2 cellular contexts compared by ENCODE assay signal in the genomic region with DNA sequence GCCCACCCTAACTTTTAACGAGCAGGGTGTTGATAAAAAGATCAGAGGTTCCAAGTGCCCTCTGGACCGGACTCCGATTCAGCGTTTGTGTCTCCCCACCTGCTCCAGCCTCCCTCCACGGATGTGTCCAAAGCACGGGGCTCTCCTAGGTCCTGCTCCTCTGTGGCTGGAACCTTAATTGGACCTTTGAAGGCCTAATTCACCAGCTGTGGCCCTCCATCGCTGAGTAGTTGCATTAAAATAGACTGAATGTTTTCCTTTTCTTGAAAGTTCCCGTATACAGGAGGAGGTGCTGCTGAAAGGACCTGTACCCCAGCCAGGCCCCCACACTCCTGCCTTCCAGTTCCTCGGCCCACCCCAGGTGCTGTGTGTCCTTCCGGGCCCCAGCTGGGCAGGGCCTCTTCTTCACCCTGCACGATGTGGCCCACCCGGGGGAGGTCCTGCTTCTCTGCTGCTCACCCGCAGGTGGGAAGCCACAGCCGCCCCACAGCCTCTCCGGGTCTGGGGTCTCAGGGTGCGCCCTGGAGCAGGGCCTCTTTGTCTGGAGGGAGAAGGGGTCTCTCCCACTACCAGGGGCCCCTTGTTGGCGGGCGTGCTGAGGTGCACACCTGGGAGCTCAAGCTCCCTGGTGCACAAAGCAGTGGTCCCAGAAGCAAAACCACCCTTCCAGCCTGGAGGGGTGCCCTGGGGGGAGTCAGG.
TF ChIP-seq lines count a peak whose summit lies in the region.

No MANE protein-coding gene starts in this region.

TF ChIP-seq in GM23338, 12 proteins besides CTCF, POLR2A, EP300 and RAD21 (continues in another document):
- TF ChIP-seq, protein P1, sequence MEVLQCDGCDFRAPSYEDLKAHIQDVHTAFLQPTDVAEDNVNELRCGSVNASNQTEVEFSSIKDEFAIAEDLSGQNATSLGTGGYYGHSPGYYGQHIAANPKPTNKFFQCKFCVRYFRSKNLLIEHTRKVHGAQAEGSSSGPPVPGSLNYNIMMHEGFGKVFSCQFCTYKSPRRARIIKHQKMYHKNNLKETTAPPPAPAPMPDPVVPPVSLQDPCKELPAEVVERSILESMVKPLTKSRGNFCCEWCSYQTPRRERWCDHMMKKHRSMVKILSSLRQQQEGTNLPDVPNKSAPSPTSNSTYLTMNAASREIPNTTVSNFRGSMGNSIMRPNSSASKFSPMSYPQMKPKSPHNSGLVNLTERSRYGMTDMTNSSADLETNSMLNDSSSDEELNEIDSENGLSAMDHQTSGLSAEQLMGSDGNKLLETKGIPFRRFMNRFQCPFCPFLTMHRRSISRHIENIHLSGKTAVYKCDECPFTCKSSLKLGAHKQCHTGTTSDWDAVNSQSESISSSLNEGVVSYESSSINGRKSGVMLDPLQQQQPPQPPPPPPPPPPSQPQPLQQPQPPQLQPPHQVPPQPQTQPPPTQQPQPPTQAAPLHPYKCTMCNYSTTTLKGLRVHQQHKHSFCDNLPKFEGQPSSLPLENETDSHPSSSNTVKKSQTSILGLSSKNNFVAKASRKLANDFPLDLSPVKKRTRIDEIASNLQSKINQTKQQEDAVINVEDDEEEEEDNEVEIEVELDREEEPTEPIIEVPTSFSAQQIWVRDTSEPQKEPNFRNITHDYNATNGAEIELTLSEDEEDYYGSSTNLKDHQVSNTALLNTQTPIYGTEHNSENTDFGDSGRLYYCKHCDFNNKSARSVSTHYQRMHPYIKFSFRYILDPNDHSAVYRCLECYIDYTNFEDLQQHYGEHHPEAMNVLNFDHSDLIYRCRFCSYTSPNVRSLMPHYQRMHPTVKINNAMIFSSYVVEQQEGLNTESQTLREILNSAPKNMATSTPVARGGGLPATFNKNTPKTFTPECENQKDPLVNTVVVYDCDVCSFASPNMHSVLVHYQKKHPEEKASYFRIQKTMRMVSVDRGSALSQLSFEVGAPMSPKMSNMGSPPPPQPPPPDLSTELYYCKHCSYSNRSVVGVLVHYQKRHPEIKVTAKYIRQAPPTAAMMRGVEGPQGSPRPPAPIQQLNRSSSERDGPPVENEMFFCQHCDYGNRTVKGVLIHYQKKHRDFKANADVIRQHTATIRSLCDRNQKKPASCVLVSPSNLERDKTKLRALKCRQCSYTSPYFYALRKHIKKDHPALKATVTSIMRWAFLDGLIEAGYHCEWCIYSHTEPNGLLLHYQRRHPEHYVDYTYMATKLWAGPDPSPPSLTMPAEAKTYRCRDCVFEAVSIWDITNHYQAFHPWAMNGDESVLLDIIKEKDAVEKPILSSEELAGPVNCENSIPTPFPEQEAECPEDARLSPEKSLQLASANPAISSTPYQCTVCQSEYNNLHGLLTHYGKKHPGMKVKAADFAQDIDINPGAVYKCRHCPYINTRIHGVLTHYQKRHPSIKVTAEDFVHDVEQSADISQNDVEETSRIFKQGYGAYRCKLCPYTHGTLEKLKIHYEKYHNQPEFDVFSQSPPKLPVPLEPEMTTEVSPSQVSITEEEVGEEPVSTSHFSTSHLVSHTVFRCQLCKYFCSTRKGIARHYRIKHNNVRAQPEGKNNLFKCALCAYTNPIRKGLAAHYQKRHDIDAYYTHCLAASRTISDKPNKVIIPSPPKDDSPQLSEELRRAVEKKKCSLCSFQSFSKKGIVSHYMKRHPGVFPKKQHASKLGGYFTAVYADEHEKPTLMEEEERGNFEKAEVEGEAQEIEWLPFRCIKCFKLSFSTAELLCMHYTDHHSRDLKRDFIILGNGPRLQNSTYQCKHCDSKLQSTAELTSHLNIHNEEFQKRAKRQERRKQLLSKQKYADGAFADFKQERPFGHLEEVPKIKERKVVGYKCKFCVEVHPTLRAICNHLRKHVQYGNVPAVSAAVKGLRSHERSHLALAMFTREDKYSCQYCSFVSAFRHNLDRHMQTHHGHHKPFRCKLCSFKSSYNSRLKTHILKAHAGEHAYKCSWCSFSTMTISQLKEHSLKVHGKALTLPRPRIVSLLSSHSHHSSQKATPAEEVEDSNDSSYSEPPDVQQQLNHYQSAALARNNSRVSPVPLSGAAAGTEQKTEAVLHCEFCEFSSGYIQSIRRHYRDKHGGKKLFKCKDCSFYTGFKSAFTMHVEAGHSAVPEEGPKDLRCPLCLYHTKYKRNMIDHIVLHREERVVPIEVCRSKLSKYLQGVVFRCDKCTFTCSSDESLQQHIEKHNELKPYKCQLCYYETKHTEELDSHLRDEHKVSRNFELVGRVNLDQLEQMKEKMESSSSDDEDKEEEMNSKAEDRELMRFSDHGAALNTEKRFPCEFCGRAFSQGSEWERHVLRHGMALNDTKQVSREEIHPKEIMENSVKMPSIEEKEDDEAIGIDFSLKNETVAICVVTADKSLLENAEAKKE (CRISPR knock-in tag; IDR thresholded peaks at IDR 0.05): no peak
- no peak for TF ChIP-seq CREB1 (CRISPR knock-in tag; IDR thresholded peaks at IDR 0.05; ENCODE audit: low read depth)
- TF ChIP-seq, protein P2, sequence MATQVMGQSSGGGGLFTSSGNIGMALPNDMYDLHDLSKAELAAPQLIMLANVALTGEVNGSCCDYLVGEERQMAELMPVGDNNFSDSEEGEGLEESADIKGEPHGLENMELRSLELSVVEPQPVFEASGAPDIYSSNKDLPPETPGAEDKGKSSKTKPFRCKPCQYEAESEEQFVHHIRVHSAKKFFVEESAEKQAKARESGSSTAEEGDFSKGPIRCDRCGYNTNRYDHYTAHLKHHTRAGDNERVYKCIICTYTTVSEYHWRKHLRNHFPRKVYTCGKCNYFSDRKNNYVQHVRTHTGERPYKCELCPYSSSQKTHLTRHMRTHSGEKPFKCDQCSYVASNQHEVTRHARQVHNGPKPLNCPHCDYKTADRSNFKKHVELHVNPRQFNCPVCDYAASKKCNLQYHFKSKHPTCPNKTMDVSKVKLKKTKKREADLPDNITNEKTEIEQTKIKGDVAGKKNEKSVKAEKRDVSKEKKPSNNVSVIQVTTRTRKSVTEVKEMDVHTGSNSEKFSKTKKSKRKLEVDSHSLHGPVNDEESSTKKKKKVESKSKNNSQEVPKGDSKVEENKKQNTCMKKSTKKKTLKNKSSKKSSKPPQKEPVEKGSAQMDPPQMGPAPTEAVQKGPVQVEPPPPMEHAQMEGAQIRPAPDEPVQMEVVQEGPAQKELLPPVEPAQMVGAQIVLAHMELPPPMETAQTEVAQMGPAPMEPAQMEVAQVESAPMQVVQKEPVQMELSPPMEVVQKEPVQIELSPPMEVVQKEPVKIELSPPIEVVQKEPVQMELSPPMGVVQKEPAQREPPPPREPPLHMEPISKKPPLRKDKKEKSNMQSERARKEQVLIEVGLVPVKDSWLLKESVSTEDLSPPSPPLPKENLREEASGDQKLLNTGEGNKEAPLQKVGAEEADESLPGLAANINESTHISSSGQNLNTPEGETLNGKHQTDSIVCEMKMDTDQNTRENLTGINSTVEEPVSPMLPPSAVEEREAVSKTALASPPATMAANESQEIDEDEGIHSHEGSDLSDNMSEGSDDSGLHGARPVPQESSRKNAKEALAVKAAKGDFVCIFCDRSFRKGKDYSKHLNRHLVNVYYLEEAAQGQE (IDR thresholded peaks at IDR 0.05; ENCODE audit: unreplicated experiment): no peak
- TF ChIP-seq ZNF331 (CRISPR knock-in tag; IDR thresholded peaks at IDR 0.05; ENCODE audit: low read depth): no peak
- TF ChIP-seq EZH2phosphoT487 (IDR thresholded peaks at IDR 0.05; ENCODE audit: unreplicated experiment): no peak
- TF ChIP-seq JUNB (IDR thresholded peaks at IDR 0.05; ENCODE audit: unreplicated experiment): no peak
- TF ChIP-seq NANOG (IDR thresholded peaks at IDR 0.05; ENCODE audit: borderline replicate concordance): no peak
- TF ChIP-seq, protein P3, sequence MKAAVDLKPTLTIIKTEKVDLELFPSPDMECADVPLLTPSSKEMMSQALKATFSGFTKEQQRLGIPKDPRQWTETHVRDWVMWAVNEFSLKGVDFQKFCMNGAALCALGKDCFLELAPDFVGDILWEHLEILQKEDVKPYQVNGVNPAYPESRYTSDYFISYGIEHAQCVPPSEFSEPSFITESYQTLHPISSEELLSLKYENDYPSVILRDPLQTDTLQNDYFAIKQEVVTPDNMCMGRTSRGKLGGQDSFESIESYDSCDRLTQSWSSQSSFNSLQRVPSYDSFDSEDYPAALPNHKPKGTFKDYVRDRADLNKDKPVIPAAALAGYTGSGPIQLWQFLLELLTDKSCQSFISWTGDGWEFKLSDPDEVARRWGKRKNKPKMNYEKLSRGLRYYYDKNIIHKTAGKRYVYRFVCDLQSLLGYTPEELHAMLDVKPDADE (IDR thresholded peaks at IDR 0.05): no peak

TF ChIP-seq in WTC11, 78 proteins besides CTCF, POLR2A, EP300 and RAD21 (continued from another document):
- TF ChIP-seq, protein P4, sequence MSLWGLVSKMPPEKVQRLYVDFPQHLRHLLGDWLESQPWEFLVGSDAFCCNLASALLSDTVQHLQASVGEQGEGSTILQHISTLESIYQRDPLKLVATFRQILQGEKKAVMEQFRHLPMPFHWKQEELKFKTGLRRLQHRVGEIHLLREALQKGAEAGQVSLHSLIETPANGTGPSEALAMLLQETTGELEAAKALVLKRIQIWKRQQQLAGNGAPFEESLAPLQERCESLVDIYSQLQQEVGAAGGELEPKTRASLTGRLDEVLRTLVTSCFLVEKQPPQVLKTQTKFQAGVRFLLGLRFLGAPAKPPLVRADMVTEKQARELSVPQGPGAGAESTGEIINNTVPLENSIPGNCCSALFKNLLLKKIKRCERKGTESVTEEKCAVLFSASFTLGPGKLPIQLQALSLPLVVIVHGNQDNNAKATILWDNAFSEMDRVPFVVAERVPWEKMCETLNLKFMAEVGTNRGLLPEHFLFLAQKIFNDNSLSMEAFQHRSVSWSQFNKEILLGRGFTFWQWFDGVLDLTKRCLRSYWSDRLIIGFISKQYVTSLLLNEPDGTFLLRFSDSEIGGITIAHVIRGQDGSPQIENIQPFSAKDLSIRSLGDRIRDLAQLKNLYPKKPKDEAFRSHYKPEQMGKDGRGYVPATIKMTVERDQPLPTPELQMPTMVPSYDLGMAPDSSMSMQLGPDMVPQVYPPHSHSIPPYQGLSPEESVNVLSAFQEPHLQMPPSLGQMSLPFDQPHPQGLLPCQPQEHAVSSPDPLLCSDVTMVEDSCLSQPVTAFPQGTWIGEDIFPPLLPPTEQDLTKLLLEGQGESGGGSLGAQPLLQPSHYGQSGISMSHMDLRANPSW (CRISPR knock-in tag; conservative IDR thresholded peaks at IDR 0.05; ENCODE audit: low read depth): no peak
- no peak for TF ChIP-seq MXD4 (CRISPR knock-in tag; IDR thresholded peaks at IDR 0.05; ENCODE audit: borderline replicate concordance)
- TF ChIP-seq NR1H2 (CRISPR knock-in tag; IDR thresholded peaks at IDR 0.05): no peak
- TF ChIP-seq, protein P5, sequence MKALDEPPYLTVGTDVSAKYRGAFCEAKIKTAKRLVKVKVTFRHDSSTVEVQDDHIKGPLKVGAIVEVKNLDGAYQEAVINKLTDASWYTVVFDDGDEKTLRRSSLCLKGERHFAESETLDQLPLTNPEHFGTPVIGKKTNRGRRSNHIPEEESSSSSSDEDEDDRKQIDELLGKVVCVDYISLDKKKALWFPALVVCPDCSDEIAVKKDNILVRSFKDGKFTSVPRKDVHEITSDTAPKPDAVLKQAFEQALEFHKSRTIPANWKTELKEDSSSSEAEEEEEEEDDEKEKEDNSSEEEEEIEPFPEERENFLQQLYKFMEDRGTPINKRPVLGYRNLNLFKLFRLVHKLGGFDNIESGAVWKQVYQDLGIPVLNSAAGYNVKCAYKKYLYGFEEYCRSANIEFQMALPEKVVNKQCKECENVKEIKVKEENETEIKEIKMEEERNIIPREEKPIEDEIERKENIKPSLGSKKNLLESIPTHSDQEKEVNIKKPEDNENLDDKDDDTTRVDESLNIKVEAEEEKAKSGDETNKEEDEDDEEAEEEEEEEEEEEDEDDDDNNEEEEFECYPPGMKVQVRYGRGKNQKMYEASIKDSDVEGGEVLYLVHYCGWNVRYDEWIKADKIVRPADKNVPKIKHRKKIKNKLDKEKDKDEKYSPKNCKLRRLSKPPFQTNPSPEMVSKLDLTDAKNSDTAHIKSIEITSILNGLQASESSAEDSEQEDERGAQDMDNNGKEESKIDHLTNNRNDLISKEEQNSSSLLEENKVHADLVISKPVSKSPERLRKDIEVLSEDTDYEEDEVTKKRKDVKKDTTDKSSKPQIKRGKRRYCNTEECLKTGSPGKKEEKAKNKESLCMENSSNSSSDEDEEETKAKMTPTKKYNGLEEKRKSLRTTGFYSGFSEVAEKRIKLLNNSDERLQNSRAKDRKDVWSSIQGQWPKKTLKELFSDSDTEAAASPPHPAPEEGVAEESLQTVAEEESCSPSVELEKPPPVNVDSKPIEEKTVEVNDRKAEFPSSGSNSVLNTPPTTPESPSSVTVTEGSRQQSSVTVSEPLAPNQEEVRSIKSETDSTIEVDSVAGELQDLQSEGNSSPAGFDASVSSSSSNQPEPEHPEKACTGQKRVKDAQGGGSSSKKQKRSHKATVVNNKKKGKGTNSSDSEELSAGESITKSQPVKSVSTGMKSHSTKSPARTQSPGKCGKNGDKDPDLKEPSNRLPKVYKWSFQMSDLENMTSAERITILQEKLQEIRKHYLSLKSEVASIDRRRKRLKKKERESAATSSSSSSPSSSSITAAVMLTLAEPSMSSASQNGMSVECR (CRISPR knock-in tag; IDR thresholded peaks at IDR 0.05; ENCODE audit: borderline replicate concordance): no peak
- TF ChIP-seq, protein P6, sequence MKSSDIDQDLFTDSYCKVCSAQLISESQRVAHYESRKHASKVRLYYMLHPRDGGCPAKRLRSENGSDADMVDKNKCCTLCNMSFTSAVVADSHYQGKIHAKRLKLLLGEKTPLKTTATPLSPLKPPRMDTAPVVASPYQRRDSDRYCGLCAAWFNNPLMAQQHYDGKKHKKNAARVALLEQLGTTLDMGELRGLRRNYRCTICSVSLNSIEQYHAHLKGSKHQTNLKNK (CRISPR knock-in tag; IDR thresholded peaks at IDR 0.05): no peak
- TF ChIP-seq GTF2I (CRISPR knock-in tag; conservative IDR thresholded peaks at IDR 0.05): no peak
- TF ChIP-seq ZBTB21 (CRISPR knock-in tag; IDR thresholded peaks at IDR 0.05; ENCODE audit: borderline replicate concordance): no peak
- no peak for TF ChIP-seq NR3C1 (CRISPR knock-in tag; conservative IDR thresholded peaks at IDR 0.05; ENCODE audit: low read depth)
- TF ChIP-seq, protein P7, sequence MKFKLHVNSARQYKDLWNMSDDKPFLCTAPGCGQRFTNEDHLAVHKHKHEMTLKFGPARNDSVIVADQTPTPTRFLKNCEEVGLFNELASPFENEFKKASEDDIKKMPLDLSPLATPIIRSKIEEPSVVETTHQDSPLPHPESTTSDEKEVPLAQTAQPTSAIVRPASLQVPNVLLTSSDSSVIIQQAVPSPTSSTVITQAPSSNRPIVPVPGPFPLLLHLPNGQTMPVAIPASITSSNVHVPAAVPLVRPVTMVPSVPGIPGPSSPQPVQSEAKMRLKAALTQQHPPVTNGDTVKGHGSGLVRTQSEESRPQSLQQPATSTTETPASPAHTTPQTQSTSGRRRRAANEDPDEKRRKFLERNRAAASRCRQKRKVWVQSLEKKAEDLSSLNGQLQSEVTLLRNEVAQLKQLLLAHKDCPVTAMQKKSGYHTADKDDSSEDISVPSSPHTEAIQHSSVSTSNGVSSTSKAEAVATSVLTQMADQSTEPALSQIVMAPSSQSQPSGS (CRISPR knock-in tag; IDR thresholded peaks at IDR 0.05; ENCODE audit: borderline replicate concordance, low read depth): no peak
- TF ChIP-seq, protein P8, sequence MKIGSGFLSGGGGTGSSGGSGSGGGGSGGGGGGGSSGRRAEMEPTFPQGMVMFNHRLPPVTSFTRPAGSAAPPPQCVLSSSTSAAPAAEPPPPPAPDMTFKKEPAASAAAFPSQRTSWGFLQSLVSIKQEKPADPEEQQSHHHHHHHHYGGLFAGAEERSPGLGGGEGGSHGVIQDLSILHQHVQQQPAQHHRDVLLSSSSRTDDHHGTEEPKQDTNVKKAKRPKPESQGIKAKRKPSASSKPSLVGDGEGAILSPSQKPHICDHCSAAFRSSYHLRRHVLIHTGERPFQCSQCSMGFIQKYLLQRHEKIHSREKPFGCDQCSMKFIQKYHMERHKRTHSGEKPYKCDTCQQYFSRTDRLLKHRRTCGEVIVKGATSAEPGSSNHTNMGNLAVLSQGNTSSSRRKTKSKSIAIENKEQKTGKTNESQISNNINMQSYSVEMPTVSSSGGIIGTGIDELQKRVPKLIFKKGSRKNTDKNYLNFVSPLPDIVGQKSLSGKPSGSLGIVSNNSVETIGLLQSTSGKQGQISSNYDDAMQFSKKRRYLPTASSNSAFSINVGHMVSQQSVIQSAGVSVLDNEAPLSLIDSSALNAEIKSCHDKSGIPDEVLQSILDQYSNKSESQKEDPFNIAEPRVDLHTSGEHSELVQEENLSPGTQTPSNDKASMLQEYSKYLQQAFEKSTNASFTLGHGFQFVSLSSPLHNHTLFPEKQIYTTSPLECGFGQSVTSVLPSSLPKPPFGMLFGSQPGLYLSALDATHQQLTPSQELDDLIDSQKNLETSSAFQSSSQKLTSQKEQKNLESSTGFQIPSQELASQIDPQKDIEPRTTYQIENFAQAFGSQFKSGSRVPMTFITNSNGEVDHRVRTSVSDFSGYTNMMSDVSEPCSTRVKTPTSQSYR (CRISPR knock-in tag; IDR thresholded peaks at IDR 0.05): no peak
- no peak for TF ChIP-seq SMAD4 (CRISPR knock-in tag; IDR thresholded peaks at IDR 0.05)
